10 cellular contexts compared by ENCODE assay signal in the genomic region with DNA sequence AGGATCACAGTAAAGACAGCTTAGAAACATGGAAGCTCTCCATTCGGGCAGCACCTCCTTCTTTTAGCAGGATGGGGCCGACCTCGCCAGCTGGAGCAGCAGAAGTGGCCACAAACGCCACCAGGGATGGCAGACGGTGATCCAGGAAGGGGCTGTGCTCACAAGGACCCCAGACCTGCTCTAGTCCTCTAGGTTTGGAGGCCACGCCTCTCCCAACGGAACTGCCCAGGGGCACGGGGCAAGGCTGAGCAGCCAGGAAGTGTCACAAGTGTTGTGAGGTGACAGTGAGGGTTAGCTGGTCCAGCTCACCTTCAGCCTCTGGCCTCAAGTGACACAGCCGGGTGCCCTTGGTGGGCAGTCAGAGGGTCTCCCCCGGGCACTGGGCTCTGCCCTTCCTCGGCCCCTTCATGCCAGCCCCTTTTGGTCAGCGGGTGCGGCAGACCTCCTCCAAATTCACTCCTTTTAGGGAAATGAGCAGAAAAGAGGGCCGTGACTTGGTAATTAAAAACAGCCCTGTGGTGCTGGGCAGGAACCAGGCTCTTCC. TPM values are rescaled to one million over a fixed set of nuclear protein-coding genes. Genes with fewer than 3 reads are reported as not detected.
DNase-seq lines count a peak whose midpoint lies in the region; ATAC-seq and TF ChIP-seq lines count a peak whose summit lies in the region.
"Had no signal": no experiment of that assay in that cellular context is flagged by ENCODE, and none has a peak within 500 bp of the region (broad histone marks: within the 10 kb centered on the region; RNA-seq: fewer than 3 reads in every experiment).

No MANE protein-coding gene starts in this region.

- intact Hi-C loops in activated CD8-positive, alpha-beta T cell treated with anti-CD3 and anti-CD28 coated beads for 36 hours (cut with micrococcal nuclease): no loop called here
- intact Hi-C loops in heart right ventricle (cut with DNase I): loop anchor here in 5 of 10 donors (5.0 kb wide), 3 partner anchors 40 to 50 kb away; partner anchors contain the start of gene TIMP2 (in 1 of the 5)
- intact Hi-C loops in sigmoid colon (cut with DNase I): loop anchor here (2.0 kb wide), 1 partner anchor 40 kb away; no protein-coding TSS in a partner anchor

- peak overlapping the region; percentile 33 for H3K4me3 Mint-ChIP-seq in activated CD8-positive, alpha-beta T cell treated with anti-CD3 and anti-CD28 coated beads for 36 hours
- no peak overlapping the region for H3K4me3 Mint-ChIP-seq in CD8-positive, alpha-beta memory T cell

- peaks cover 2% of the 10 kb centered on the region for H3K27me3 Mint-ChIP-seq in activated CD8-positive, alpha-beta T cell treated with anti-CD3 and anti-CD28 coated beads for 36 hours
- peaks cover 21 to 40% of the 10 kb centered on the region in 2 donors for H3K27me3 Mint-ChIP-seq in CD8-positive, alpha-beta memory T cell

- POLR2A ChIA-PET in activated CD8-positive, alpha-beta T cell treated with anti-CD3 and anti-CD28 coated beads for 36 hours (lab: Charles Lee): no interaction called here
- POLR2A ChIA-PET in CD8-positive, alpha-beta memory T cell (lab: Charles Lee): no interaction called here

- H3K4me3 ChIP-seq in heart right ventricle (peak overlapping the region in 5 of 10 donors; percentile 36 to 44 (median 38)), sigmoid colon (peak overlapping the region in 2 of 4 donors; percentile 21 to 30)
- H3K4me3 ChIP-seq in CD8-positive, alpha-beta memory T cell (ENCODE audit: low read length): no peak overlapping the region

- TF ChIP-seq POLR2A in sigmoid colon (IDR thresholded peaks at IDR 0.05): no peak

- no peak for TF ChIP-seq CTCF in activated CD8-positive, alpha-beta T cell treated with anti-CD3 and anti-CD28 coated beads for 36 hours (IDR thresholded peaks at IDR 0.05)
- TF ChIP-seq CTCF in heart right ventricle (IDR thresholded peaks at IDR 0.05) (no peak), sigmoid colon (IDR thresholded peaks at IDR 0.05) (no peak)

- 44 to 51% methylated on average over 14 of the region's 14 CpGs for WGBS in heart right ventricle, 2 donors
- 50 to 72% methylated on average over 14 of the region's 14 CpGs for WGBS in sigmoid colon, 2 donors

- no peaks in the 10 kb centered on the region for H3K36me3 Mint-ChIP-seq in activated CD8-positive, alpha-beta T cell treated with anti-CD3 and anti-CD28 coated beads for 36 hours (ENCODE audit: low read depth)
- H3K36me3 Mint-ChIP-seq in activated naive CD4-positive, alpha-beta T cell treated with anti-CD3 and anti-CD28 coated beads, Interleukin-2, amount 50 U/mL, for 72 hours: no peaks in the 10 kb centered on the region
- H3K36me3 Mint-ChIP-seq in CD8-positive, alpha-beta memory T cell: no peaks in the 10 kb centered on the region

- TF ChIP-seq EP300 in sigmoid colon (IDR thresholded peaks at IDR 0.05): no peak

- H3K36me3 ChIP-seq in heart right ventricle (peaks cover 0 to 9% (median 0%) of the 10 kb centered on the region in 9 donors), sigmoid colon (peaks cover 0 to 5% (median 0%) of the 10 kb centered on the region in 4 donors)
- no peaks in the 10 kb centered on the region for H3K36me3 ChIP-seq in CD8-positive, alpha-beta memory T cell (ENCODE audit: insufficient read depth, low read length)

- DNase-seq in ELR (ENCODE audit: low read depth) (peak; percentile 42), heart right ventricle (no peak), sigmoid colon (no peak), cerebellar nuclear complex (lab: John Stamatoyannopoulos, UW) (no peak)
- DNase-seq in activated CD8-positive, alpha-beta T cell treated with anti-CD3 and anti-CD28 coated beads for 36 hours: no peak
- no peak for DNase-seq in activated naive CD4-positive, alpha-beta T cell treated with anti-CD3 and anti-CD28 coated beads, Interleukin-2, amount 50 U/mL, for 72 hours (ENCODE audit: low spot score in 2 of 2)
- no peak for DNase-seq in CD8-positive, alpha-beta memory T cell
- DNase-seq: NCI-H187 treated with DMSO at 0.1 percent for 48 hours; stimulated activated CD4-positive, alpha-beta T cell treated with anti-CD3 and anti-CD28 coated beads, Interleukin-4, amount 100 ng/mL, for 4 hours had no signal

- peak overlapping the region; percentile 80 for H3K27ac Mint-ChIP-seq in activated CD8-positive, alpha-beta T cell treated with anti-CD3 and anti-CD28 coated beads for 36 hours
- H3K27ac Mint-ChIP-seq in activated naive CD4-positive, alpha-beta T cell treated with anti-CD3 and anti-CD28 coated beads, Interleukin-2, amount 50 U/mL, for 72 hours: peak overlapping the region in 1 of 2 donors; percentile 3
- H3K27ac Mint-ChIP-seq in CD8-positive, alpha-beta memory T cell: no peak overlapping the region

- peak overlapping the region; percentile 91 to 98 (median 96) for H3K27ac ChIP-seq in heart right ventricle
- peak overlapping the region; percentile 88 to 93 (median 90) for H3K27ac ChIP-seq in sigmoid colon
- H3K27ac ChIP-seq in CD8-positive, alpha-beta memory T cell (ENCODE audit: low read depth, low read length): no peak overlapping the region

- H3K27me3 ChIP-seq in heart right ventricle: no peaks in the 10 kb centered on the region
- H3K27me3 ChIP-seq in sigmoid colon: no peaks in the 10 kb centered on the region
- H3K27me3 ChIP-seq in CD8-positive, alpha-beta memory T cell (ENCODE audit: insufficient read depth, low read length, poor library complexity, severe bottlenecking): no peaks in the 10 kb centered on the region

- no peak for ATAC-seq in activated CD8-positive, alpha-beta T cell treated with anti-CD3 and anti-CD28 coated beads for 36 hours
- ATAC-seq in heart right ventricle: peak in 3 of 8 donors; percentile 3
- ATAC-seq in HG03565 (IDR thresholded peaks at IDR 0.05; ENCODE audit: unreplicated experiment): no peak
- no peak for ATAC-seq in activated naive CD4-positive, alpha-beta T cell treated with anti-CD3 and anti-CD28 coated beads, Interleukin-2, amount 50 U/mL, for 72 hours

- H3K4me1 Mint-ChIP-seq in activated CD8-positive, alpha-beta T cell treated with anti-CD3 and anti-CD28 coated beads for 36 hours (ENCODE audit: low read depth): peaks cover 25% of the 10 kb centered on the region
- peaks cover 4 to 23% (median 22%) of the 10 kb centered on the region in 3 donors for H3K4me1 Mint-ChIP-seq in CD8-positive, alpha-beta memory T cell

- CTCF ChIA-PET in activated CD8-positive, alpha-beta T cell treated with anti-CD3 and anti-CD28 coated beads for 36 hours (lab: Charles Lee): interaction anchor here (0.6 to 1.0 kb wide), 3 partner anchors 11 to 17 kb away, joined by 3 to 5 read pairs (median 3); no protein-coding TSS in a partner anchor
- CTCF ChIA-PET in CD8-positive, alpha-beta memory T cell (lab: Charles Lee): no interaction called here

- H3K4me1 ChIP-seq in heart right ventricle: peaks cover 29 to 87% (median 73%) of the 10 kb centered on the region in 9 donors
- peaks cover 0 to 93% (median 88%) of the 10 kb centered on the region in 4 donors for H3K4me1 ChIP-seq in sigmoid colon
- H3K4me1 ChIP-seq in CD8-positive, alpha-beta memory T cell (ENCODE audit: insufficient read depth, low read length): peaks cover 22% of the 10 kb centered on the region

- no peaks in the 10 kb centered on the region for H3K9me3 ChIP-seq in heart right ventricle
- no peaks in the 10 kb centered on the region for H3K9me3 ChIP-seq in sigmoid colon
- H3K9me3 ChIP-seq in CD8-positive, alpha-beta memory T cell (ENCODE audit: low read length): no peaks in the 10 kb centered on the region

- H3K9me3 Mint-ChIP-seq in activated CD8-positive, alpha-beta T cell treated with anti-CD3 and anti-CD28 coated beads for 36 hours: no peaks in the 10 kb centered on the region
- no peaks in the 10 kb centered on the region for H3K9me3 Mint-ChIP-seq in activated naive CD4-positive, alpha-beta T cell treated with anti-CD3 and anti-CD28 coated beads, Interleukin-2, amount 50 U/mL, for 72 hours
- no peaks in the 10 kb centered on the region for H3K9me3 Mint-ChIP-seq in CD8-positive, alpha-beta memory T cell

RNA-seq across cellular contexts. Expression of gene CEP295NL, which starts 20.4 kb away (rescaled TPM):
- total RNA-seq in activated CD8-positive, alpha-beta T cell treated with anti-CD3 and anti-CD28 coated beads for 36 hours: under 1 TPM in 1 of 2 experiments, not detected in 1; 0.18 TPM
- total RNA-seq in heart right ventricle (1 to 10 TPM in 2 of 10 donors, under 1 TPM in 8; 0.22 to 1.3 (median 0.82) TPM), sigmoid colon (10 to 100 TPM in 1 of 4 donors, 1 to 10 TPM in 3; 1.3 to 13.8 (median 2.3) TPM)
- polyA plus RNA-seq in heart right ventricle (1 to 10 TPM in 1 of 2 donors, under 1 TPM in 1; 0.04 to 2.6 TPM), sigmoid colon (under 1 TPM in 1 of 3 donors, not detected in 2; 0.89 TPM)
- under 1 TPM in 1 of 2 donors, not detected in 1; 0.61 TPM for total RNA-seq in activated naive CD4-positive, alpha-beta T cell treated with anti-CD3 and anti-CD28 coated beads, Interleukin-2, amount 50 U/mL, for 72 hours
- total RNA-seq in CD8-positive, alpha-beta memory T cell: not detected
- polyA plus RNA-seq in CD8-positive, alpha-beta memory T cell: not detected

RNA-seq across cellular contexts. Expression of gene USP36, which starts 42.0 kb away (rescaled TPM):
- 10 to 100 TPM; 86.3 to 93.2 TPM for total RNA-seq in activated CD8-positive, alpha-beta T cell treated with anti-CD3 and anti-CD28 coated beads for 36 hours
- 10 to 100 TPM; 20.1 to 28.8 (median 24.9) TPM for total RNA-seq in heart right ventricle
- 10 to 100 TPM; 10.0 to 15.4 TPM for polyA plus RNA-seq in heart right ventricle
- 10 to 100 TPM; 18.5 to 49.3 (median 35.9) TPM for total RNA-seq in sigmoid colon
- polyA plus RNA-seq in sigmoid colon: 10 to 100 TPM in 2 of 3 donors, 1 to 10 TPM in 1; 6.7 to 28.6 (median 13.8) TPM
- 10 to 100 TPM; 82.2 to 88.1 TPM for total RNA-seq in activated naive CD4-positive, alpha-beta T cell treated with anti-CD3 and anti-CD28 coated beads, Interleukin-2, amount 50 U/mL, for 72 hours
- total RNA-seq in CD8-positive, alpha-beta memory T cell: 100 to 1,000 TPM; 118 to 122 TPM
- 43.2 TPM for polyA plus RNA-seq in CD8-positive, alpha-beta memory T cell

RNA-seq across cellular contexts. Expression of gene TIMP2, which starts 42.6 kb away (rescaled TPM):
- total RNA-seq in activated CD8-positive, alpha-beta T cell treated with anti-CD3 and anti-CD28 coated beads for 36 hours: 1 to 10 TPM; 2.4 to 2.5 TPM
- total RNA-seq in heart right ventricle: 100 to 1,000 TPM in 4 of 10 donors, 10 to 100 TPM in 6; 77.5 to 118 (median 99.3) TPM
- 10 to 100 TPM; 32.4 to 44.1 TPM for polyA plus RNA-seq in heart right ventricle
- 100 to 1,000 TPM; 142 to 227 (median 151) TPM for total RNA-seq in sigmoid colon
- 10 to 100 TPM; 16.4 to 58.8 (median 47.4) TPM for polyA plus RNA-seq in sigmoid colon
- total RNA-seq in activated naive CD4-positive, alpha-beta T cell treated with anti-CD3 and anti-CD28 coated beads, Interleukin-2, amount 50 U/mL, for 72 hours: 1 to 10 TPM; 1.1 TPM
- total RNA-seq in CD8-positive, alpha-beta memory T cell: 1 to 10 TPM; 1.3 to 1.6 TPM
- polyA plus RNA-seq in CD8-positive, alpha-beta memory T cell: 0.08 TPM

Comparison
In these comparisons a context has a peak if more than half of its experiments do, and no peak if none do; other contexts are left out.
1. RNA of gene TIMP2, which starts 42.6 kb away (total RNA-seq): 142 to 227 TPM in sigmoid colon and 77.5 to 118 TPM in heart right ventricle; 2.4 to 2.5 TPM in activated CD8-positive, alpha-beta T cell treated with anti-CD3 and anti-CD28 coated beads for 36 hours, 1.3 to 1.6 TPM in CD8-positive, alpha-beta memory T cell and 1.1 TPM in activated naive CD4-positive, alpha-beta T cell treated with anti-CD3 and anti-CD28 coated beads, Interleukin-2, amount 50 U/mL, for 72 hours; every median in the first group is over 10 times any median in the second.